ENCODE assay signal across 20 cellular contexts in genomic region chr4:57410331-57411052, GRCh38.
DNase-seq lines count a peak whose midpoint lies in the region; ATAC-seq and TF ChIP-seq lines count a peak whose summit lies in the region.
"Had no signal": no experiment of that assay in that cellular context is flagged by ENCODE, and none has a peak within 500 bp of the region (broad histone marks: within the 10 kb centered on the region; RNA-seq: fewer than 3 reads in every experiment).

No MANE protein-coding gene starts in this region.

- peak overlapping the region; percentile 93 for H3K27ac ChIP-seq in caudate nucleus (ENCODE audit: low read depth, low read length)
- peak overlapping the region; percentile 36 for H3K27ac ChIP-seq in rectal smooth muscle tissue (ENCODE audit: low read depth, low read length)
- H3K27ac ChIP-seq: esophagus squamous epithelium had no signal

- intact Hi-C loops in left ventricle myocardium superior (cut with micrococcal nuclease) (no loop called here), Calu3 (cut with micrococcal nuclease; ENCODE audit: unreplicated experiment) (no loop called here)

- no peak for TF ChIP-seq CTCF in Calu3 (IDR thresholded peaks at IDR 0.05; ENCODE audit: unreplicated experiment)

- DNase-seq in Ammon's horn (ENCODE audit: low spot score) (peak; percentile 90), caudate nucleus (lab: John Stamatoyannopoulos, UW) (peak in 52 of 61 donors; percentile 3 to 83 (median 44)), left ventricle myocardium superior (no peak), Calu3 (no peak), RKO (ENCODE audit: low spot score) (no peak)
- DNase-seq: activated CD8-positive, alpha-beta T cell treated with anti-CD3 and anti-CD28 coated beads for 36 hours; amniotic stem cell; Caco-2; dermis blood vessel endothelial cell; esophagus squamous epithelium; GDM1; MV-4-11; naive thymus-derived CD8-positive, alpha-beta T cell; NCI-H526 treated with DMSO at 0.1 percent for 48 hours; SW 1271; transverse colon had no signal

- no peak overlapping the region for H3K4me3 Mint-ChIP-seq in Calu3 (ENCODE audit: low read depth, unreplicated experiment)
- H3K4me3 Mint-ChIP-seq: activated CD8-positive, alpha-beta T cell treated with anti-CD3 and anti-CD28 coated beads for 36 hours; naive thymus-derived CD8-positive, alpha-beta T cell had no signal

- no peaks in the 10 kb centered on the region for H3K36me3 ChIP-seq in rectal smooth muscle tissue (ENCODE audit: control insufficient read depth, insufficient read depth, low read length)
- H3K36me3 ChIP-seq: esophagus squamous epithelium, transverse colon had no signal

- H3K27ac Mint-ChIP-seq in Calu3 (ENCODE audit: unreplicated experiment), result no peak overlapping the region
- H3K27ac Mint-ChIP-seq: activated CD8-positive, alpha-beta T cell treated with anti-CD3 and anti-CD28 coated beads for 36 hours; naive thymus-derived CD8-positive, alpha-beta T cell had no signal

- CTCF ChIA-PET in Calu3 (lab: Charles Lee), result no interaction called here

- H3K36me3 Mint-ChIP-seq in Calu3 (ENCODE audit: insufficient read depth, unreplicated experiment), result no peaks in the 10 kb centered on the region
- H3K36me3 Mint-ChIP-seq: naive thymus-derived CD8-positive, alpha-beta T cell had no signal

- no peaks in the 10 kb centered on the region for H3K4me1 Mint-ChIP-seq in Calu3 (ENCODE audit: low read depth, unreplicated experiment)
- H3K4me1 Mint-ChIP-seq: naive thymus-derived CD8-positive, alpha-beta T cell had no signal

- H3K4me3 ChIP-seq in rectal smooth muscle tissue (ENCODE audit: low read length), result no peak overlapping the region
- H3K4me3 ChIP-seq: esophagus squamous epithelium, transverse colon had no signal

- no peaks in the 10 kb centered on the region for H3K9me3 Mint-ChIP-seq in Calu3 (ENCODE audit: low read depth, unreplicated experiment)
- H3K9me3 Mint-ChIP-seq: activated CD8-positive, alpha-beta T cell treated with anti-CD3 and anti-CD28 coated beads for 36 hours; naive thymus-derived CD8-positive, alpha-beta T cell had no signal

- no peaks in the 10 kb centered on the region for H3K27me3 ChIP-seq in rectal smooth muscle tissue (ENCODE audit: control insufficient read depth, insufficient read depth, low read length)
- H3K27me3 ChIP-seq: transverse colon had no signal

- ATAC-seq in left ventricle myocardium superior (peak; percentile 82), HG03520 (IDR thresholded peaks at IDR 0.05; ENCODE audit: unreplicated experiment) (no peak), HG03521 (IDR thresholded peaks at IDR 0.05; ENCODE audit: unreplicated experiment) (no peak)
- ATAC-seq: activated CD8-positive, alpha-beta T cell treated with anti-CD3 and anti-CD28 coated beads for 36 hours; naive thymus-derived CD8-positive, alpha-beta T cell; Panc1 had no signal

- H3K9ac ChIP-seq in rectal smooth muscle tissue (ENCODE audit: low read length), result no peak overlapping the region

- no peaks in the 10 kb centered on the region for H3K27me3 Mint-ChIP-seq in Calu3 (ENCODE audit: unreplicated experiment)
- H3K27me3 Mint-ChIP-seq: activated CD8-positive, alpha-beta T cell treated with anti-CD3 and anti-CD28 coated beads for 36 hours; naive thymus-derived CD8-positive, alpha-beta T cell had no signal

- no TSS peak for BruUV-seq in Calu3 (replicated peaks; lab: Mats Ljungman, UMichigan)

- no peaks in the 10 kb centered on the region for H3K4me1 ChIP-seq in rectal smooth muscle tissue (ENCODE audit: control insufficient read depth, insufficient read depth, low read length)
- H3K4me1 ChIP-seq: Caco-2, esophagus squamous epithelium, transverse colon had no signal

Comparison
In these comparisons a context has a peak if more than half of its experiments do, and no peak if none do; other contexts are left out.
1. DNase-seq: peak in Ammon's horn (single experiment) and caudate nucleus (52 of 61); none in left ventricle myocardium superior (single experiment), Calu3 (single experiment) and RKO (single experiment).